Comparison of ENCODE assay signal across 9 cellular contexts in genomic region chr3:125107861-125108567, GRCh38. TPM values are rescaled to one million over a fixed set of nuclear protein-coding genes. Genes with fewer than 3 reads are reported as not detected.
DNase-seq lines count a peak whose midpoint lies in the region; ATAC-seq and TF ChIP-seq lines count a peak whose summit lies in the region.
"Had no signal": no experiment of that assay in that cellular context is flagged by ENCODE, and none has a peak within 500 bp of the region (broad histone marks: within the 10 kb centered on the region; RNA-seq: fewer than 3 reads in every experiment).

No MANE protein-coding gene starts in this region.

- no peak overlapping the region for H2BK120ac ChIP-seq in trophoblast cell (ENCODE audit: insufficient read depth, low read length, poor library complexity)

- H3K36me3 ChIP-seq in heart right ventricle (no peaks in the 10 kb centered on the region), Peyer's patch (no peaks in the 10 kb centered on the region), trophoblast cell (ENCODE audit: control insufficient read depth in 1 of 2, insufficient read depth in 2 of 2, low read length in 2 of 2) (no peaks in the 10 kb centered on the region), left ventricle myocardium inferior (no peaks in the 10 kb centered on the region)

- H3K9ac ChIP-seq in trophoblast cell (ENCODE audit: low read length): no peak overlapping the region

- TF ChIP-seq POLR2A in Peyer's patch (IDR thresholded peaks at IDR 0.05): no peak

- TF ChIP-seq CTCF in heart right ventricle (IDR thresholded peaks at IDR 0.05): no peak
- TF ChIP-seq CTCF in Peyer's patch (IDR thresholded peaks at IDR 0.05): no peak
- TF ChIP-seq CTCF in left ventricle myocardium inferior (IDR thresholded peaks at IDR 0.05; ENCODE audit: borderline replicate concordance): no peak

- no peak overlapping the region for H3K23ac ChIP-seq in trophoblast cell (ENCODE audit: low read length)

- no peaks in the 10 kb centered on the region for H3K27me3 ChIP-seq in right cardiac atrium (ENCODE audit: control insufficient read depth, insufficient read depth)
- no peaks in the 10 kb centered on the region for H3K27me3 ChIP-seq in heart right ventricle
- no peaks in the 10 kb centered on the region for H3K27me3 ChIP-seq in Peyer's patch
- no peaks in the 10 kb centered on the region for H3K27me3 ChIP-seq in trophoblast cell (ENCODE audit: insufficient read depth, low read length)
- H3K27me3 ChIP-seq in left ventricle myocardium inferior (ENCODE audit: low read depth): no peaks in the 10 kb centered on the region

- intact Hi-C loops in right cardiac atrium (cut with DNase I): no loop called here
- intact Hi-C loops in heart right ventricle (cut with DNase I): no loop called here
- intact Hi-C loops in left ventricle myocardium inferior (cut with micrococcal nuclease): no loop called here
- intact Hi-C loops in activated CD4-positive, alpha-beta T cell treated with anti-CD3 and anti-CD28 coated beads, Interleukin-2, amount 10 ng/mL, durations not matched to agents 24 days and 14 days (cut with micrococcal nuclease): no loop called here

- H3K4me1 ChIP-seq in right cardiac atrium (ENCODE audit: control insufficient read depth, insufficient read depth, low read length): no peaks in the 10 kb centered on the region
- peaks cover 0 to 21% (median 0%) of the 10 kb centered on the region in 9 donors for H3K4me1 ChIP-seq in heart right ventricle
- no peaks in the 10 kb centered on the region for H3K4me1 ChIP-seq in Peyer's patch
- H3K4me1 ChIP-seq in trophoblast cell (ENCODE audit: control insufficient read depth in 1 of 2, insufficient read depth in 2 of 2, low read length in 2 of 2): peaks cover 3 to 8% of the 10 kb centered on the region in 2 experiments
- no peaks in the 10 kb centered on the region for H3K4me1 ChIP-seq in left ventricle myocardium inferior

- H3K18ac ChIP-seq in trophoblast cell (ENCODE audit: low read length): no peak overlapping the region

- H3K79me2 ChIP-seq in trophoblast cell (ENCODE audit: control insufficient read depth, insufficient read depth, low read length, poor library complexity): no peaks in the 10 kb centered on the region

- peaks cover 31% of the 10 kb centered on the region for H3K27me3 Mint-ChIP-seq in activated CD4-positive, alpha-beta T cell treated with anti-CD3 and anti-CD28 coated beads, Interleukin-2, amount 10 ng/mL, durations not matched to agents 24 days and 14 days

- no peak overlapping the region for H4K12ac ChIP-seq in trophoblast cell (ENCODE audit: low read depth, low read length)

- H3K14ac ChIP-seq in trophoblast cell (ENCODE audit: low read length): no peak overlapping the region

- H2BK12ac ChIP-seq in trophoblast cell (ENCODE audit: low read length): no peak overlapping the region

- 75% methylated on average over 13 of the region's 13 CpGs for WGBS in right cardiac atrium
- 80 to 84% methylated on average over 13 of the region's 13 CpGs for WGBS in heart right ventricle, 2 donors
- no CpG with 5 or more reads among the region's 13 CpGs for WGBS in trophoblast cell (ENCODE audit: extremely low coverage, insufficient coverage, insufficient read length)

- H3K4me3 ChIP-seq in right cardiac atrium (ENCODE audit: low read length) (no peak overlapping the region), heart right ventricle (no peak overlapping the region), Peyer's patch (no peak overlapping the region), trophoblast cell (ENCODE audit: low read depth, low read length) (no peak overlapping the region), left ventricle myocardium inferior (no peak overlapping the region)

- peaks cover 2% of the 10 kb centered on the region for H3K36me3 Mint-ChIP-seq in activated CD4-positive, alpha-beta T cell treated with anti-CD3 and anti-CD28 coated beads, Interleukin-2, amount 10 ng/mL, durations not matched to agents 24 days and 14 days (ENCODE audit: low read depth)

- H3K27ac Mint-ChIP-seq in activated CD4-positive, alpha-beta T cell treated with anti-CD3 and anti-CD28 coated beads, Interleukin-2, amount 10 ng/mL, durations not matched to agents 24 days and 14 days: no peak overlapping the region

- no peak overlapping the region for H3K4me3 Mint-ChIP-seq in activated CD4-positive, alpha-beta T cell treated with anti-CD3 and anti-CD28 coated beads, Interleukin-2, amount 10 ng/mL, durations not matched to agents 24 days and 14 days

- H2AFZ ChIP-seq in trophoblast cell (ENCODE audit: insufficient read depth, low read length, poor library complexity): no peak overlapping the region

- DNase-seq in right cardiac atrium (no peak), heart right ventricle (no peak), dedifferentiated amniotic fluid mesenchymal stem cell (ENCODE audit: extremely low spot score) (peak; percentile 82), Peyer's patch (no peak), trophoblast cell (no peak), left ventricle myocardium inferior (no peak)
- no peak for DNase-seq in activated CD4-positive, alpha-beta T cell treated with anti-CD3 and anti-CD28 coated beads, Interleukin-2, amount 10 ng/mL, durations not matched to agents 24 days and 14 days
- DNase-seq: NCI-H510A treated with DMSO at 0.1 percent for 48 hours had no signal

- H3K27ac ChIP-seq in right cardiac atrium (ENCODE audit: low read length) (no peak overlapping the region), heart right ventricle (no peak overlapping the region), Peyer's patch (peak overlapping the region in 1 of 4 donors; percentile 26), trophoblast cell (ENCODE audit: low read depth, low read length) (no peak overlapping the region), left ventricle myocardium inferior (replicated peaks) (no peak overlapping the region)

- H4K8ac ChIP-seq in trophoblast cell (ENCODE audit: low read depth, low read length): no peak overlapping the region

- H4K91ac ChIP-seq in trophoblast cell (ENCODE audit: low read depth, low read length): no peak overlapping the region

- peaks cover 21% of the 10 kb centered on the region for H3K9me3 Mint-ChIP-seq in activated CD4-positive, alpha-beta T cell treated with anti-CD3 and anti-CD28 coated beads, Interleukin-2, amount 10 ng/mL, durations not matched to agents 24 days and 14 days

- ATAC-seq in right cardiac atrium: peak; percentile 26 to 31
- no peak for ATAC-seq in heart right ventricle
- ATAC-seq in HG03342 (IDR thresholded peaks at IDR 0.05; ENCODE audit: unreplicated experiment): peak; percentile 55

- H3K9me3 ChIP-seq in right cardiac atrium (ENCODE audit: control insufficient read depth, low read length): no peaks in the 10 kb centered on the region
- peaks cover 0 to 12% (median 0%) of the 10 kb centered on the region in 11 donors for H3K9me3 ChIP-seq in heart right ventricle
- H3K9me3 ChIP-seq in Peyer's patch: no peaks in the 10 kb centered on the region
- H3K9me3 ChIP-seq in trophoblast cell (ENCODE audit: insufficient read depth, low read depth, low read length): no peaks in the 10 kb centered on the region
- peaks cover 3% of the 10 kb centered on the region for H3K9me3 ChIP-seq in left ventricle myocardium inferior (replicated peaks)

- H3K4me2 ChIP-seq in trophoblast cell (ENCODE audit: low read length): no peak overlapping the region

- H2BK5ac ChIP-seq in trophoblast cell (ENCODE audit: low read depth, low read length, poor library complexity): no peak overlapping the region

- no peaks in the 10 kb centered on the region for H3K79me1 ChIP-seq in trophoblast cell (ENCODE audit: low read length)

- H2AK5ac ChIP-seq in trophoblast cell (ENCODE audit: low read length): no peak overlapping the region

- H3K4ac ChIP-seq in trophoblast cell (ENCODE audit: low read depth, low read length): no peak overlapping the region

- peaks cover 36% of the 10 kb centered on the region for H3K4me1 Mint-ChIP-seq in activated CD4-positive, alpha-beta T cell treated with anti-CD3 and anti-CD28 coated beads, Interleukin-2, amount 10 ng/mL, durations not matched to agents 24 days and 14 days

RNA-seq across cellular contexts. Expression of gene HEG1, which starts 52.2 kb away (rescaled TPM):
- total RNA-seq in right cardiac atrium: 100 to 1,000 TPM; 130 to 193 (median 151) TPM
- polyA plus RNA-seq in right cardiac atrium: 42.3 TPM
- 100 to 1,000 TPM in 7 of 10 donors, 10 to 100 TPM in 3; 79.0 to 186 (median 143) TPM for total RNA-seq in heart right ventricle
- 10 to 100 TPM; 12.2 to 25.4 TPM for polyA plus RNA-seq in heart right ventricle
- 10 to 100 TPM in 3 of 4 donors, 1 to 10 TPM in 1; 6.0 to 52.8 (median 10.9) TPM for total RNA-seq in Peyer's patch
- polyA plus RNA-seq in trophoblast cell (2013): 59.6 and 62.6 TPM in 2 replicates
- 105 TPM for total RNA-seq in left ventricle myocardium inferior
- 35.3 and 40.8 TPM in 2 replicates for total RNA-seq in activated CD4-positive, alpha-beta T cell treated with anti-CD3 and anti-CD28 coated beads, Interleukin-2, amount 10 ng/mL, durations not matched to agents 24 days and 14 days

Comparison
In these comparisons a context has a peak if more than half of its experiments do, and no peak if none do; other contexts are left out.
1. ATAC-seq: peak in right cardiac atrium (2 of 2) and HG03342 (single experiment); none in heart right ventricle (0 of 8).